In genomic region chr6:16654703-16655102, GRCh38 we compare ENCODE assay signal across 22 cellular contexts.
DNase-seq lines count a peak whose midpoint lies in the region; ATAC-seq, FAIRE-seq and TF ChIP-seq lines count a peak whose summit lies in the region.
"Had no signal": no experiment of that assay in that cellular context is flagged by ENCODE, and none has a peak within 500 bp of the region (broad histone marks: within the 10 kb centered on the region; RNA-seq: fewer than 3 reads in every experiment).

No MANE protein-coding gene starts in this region.

- POLR2A ChIA-PET in OCI-LY7 (lab: Charles Lee): no interaction called here

- no peak for FAIRE-seq in astrocyte (lab: Jason Lieb, UNC)
- FAIRE-seq: colon, G401.6 had no signal

- H3K9me3 Mint-ChIP-seq in stimulated activated naive CD8-positive, alpha-beta T cell treated with anti-CD3 and anti-CD28 coated beads, Interleukin-15, Interleukin-2, amounts not matched to agents 100 ng/mL and 50 ng/mL, for 24 hours: no peaks in the 10 kb centered on the region
- H3K9me3 Mint-ChIP-seq in astrocyte (ENCODE audit: unreplicated experiment): no peaks in the 10 kb centered on the region
- H3K9me3 Mint-ChIP-seq: naive B cell had no signal

- no peak overlapping the region for H3K4me3 ChIP-seq in astrocyte (ENCODE audit: insufficient read depth, low read depth, low read length)
- H3K4me3 ChIP-seq in OCI-LY7 (ENCODE audit: low read depth, low read length, poor library complexity, severe bottlenecking): no peak overlapping the region
- H3K4me3 ChIP-seq: gastrocnemius medialis, lower lobe of right lung, Peyer's patch, prostate gland, uterus had no signal

- H3K4me2 ChIP-seq in astrocyte (ENCODE audit: low read length) (no peak overlapping the region), OCI-LY7 (ENCODE audit: low read length) (no peak overlapping the region)

- H3K9me2 ChIP-seq in OCI-LY7 (ENCODE audit: insufficient read depth, low read length): no peaks in the 10 kb centered on the region

- peaks cover 53% of the 10 kb centered on the region for H3K36me3 Mint-ChIP-seq in stimulated activated naive CD8-positive, alpha-beta T cell treated with anti-CD3 and anti-CD28 coated beads, Interleukin-15, Interleukin-2, amounts not matched to agents 100 ng/mL and 50 ng/mL, for 24 hours (ENCODE audit: low read depth)
- H3K36me3 Mint-ChIP-seq in astrocyte (ENCODE audit: low read depth, unreplicated experiment): peaks cover 34% of the 10 kb centered on the region
- H3K36me3 Mint-ChIP-seq: naive B cell had no signal

- H3K9me3 ChIP-seq in astrocyte (ENCODE audit: insufficient read depth, low read depth, low read length): no peaks in the 10 kb centered on the region
- H3K9me3 ChIP-seq in OCI-LY7 (ENCODE audit: low read length): no peaks in the 10 kb centered on the region
- H3K9me3 ChIP-seq: Caco-2, gastrocnemius medialis, lower lobe of right lung, Peyer's patch, prostate gland, uterus had no signal

- in situ Hi-C loops in ACHN (cut with HindIII; ENCODE audit: low pct_ligation_motif_present, low pct_unique_long_range_greater_than_20kb, low sequenced_read_pairs): no loop called here

- H3K27me3 Mint-ChIP-seq in stimulated activated naive CD8-positive, alpha-beta T cell treated with anti-CD3 and anti-CD28 coated beads, Interleukin-15, Interleukin-2, amounts not matched to agents 100 ng/mL and 50 ng/mL, for 24 hours: no peaks in the 10 kb centered on the region
- no peaks in the 10 kb centered on the region for H3K27me3 Mint-ChIP-seq in astrocyte (ENCODE audit: low read depth, unreplicated experiment)

- CTCF ChIA-PET in OCI-LY7 (lab: Charles Lee; ENCODE audit: unreplicated experiment): no interaction called here

- no peak overlapping the region for H3K4me3 Mint-ChIP-seq in stimulated activated naive CD8-positive, alpha-beta T cell treated with anti-CD3 and anti-CD28 coated beads, Interleukin-15, Interleukin-2, amounts not matched to agents 100 ng/mL and 50 ng/mL, for 24 hours
- H3K4me3 Mint-ChIP-seq in astrocyte (ENCODE audit: unreplicated experiment): no peak overlapping the region
- H3K4me3 Mint-ChIP-seq: naive B cell had no signal

- no TSS peak for BruUV-seq in OCI-LY7 (replicated peaks; lab: Mats Ljungman, UMichigan)

- H3K9ac ChIP-seq in astrocyte (ENCODE audit: low read length): no peak overlapping the region

- H3K4me1 ChIP-seq in astrocyte (ENCODE audit: insufficient read depth, low read length) (peaks cover 5% of the 10 kb centered on the region), OCI-LY7 (ENCODE audit: insufficient read depth, low read length, poor library complexity, severe bottlenecking) (no peaks in the 10 kb centered on the region)
- H3K4me1 ChIP-seq: prostate gland had no signal

- peaks cover 76% of the 10 kb centered on the region for H3K4me1 Mint-ChIP-seq in stimulated activated naive CD8-positive, alpha-beta T cell treated with anti-CD3 and anti-CD28 coated beads, Interleukin-15, Interleukin-2, amounts not matched to agents 100 ng/mL and 50 ng/mL, for 24 hours (ENCODE audit: low read depth)
- H3K4me1 Mint-ChIP-seq in astrocyte (ENCODE audit: low read depth, unreplicated experiment): peaks cover 29% of the 10 kb centered on the region

- H3K27ac ChIP-seq in astrocyte (ENCODE audit: low read depth, low read length) (no peak overlapping the region), OCI-LY7 (ENCODE audit: low read depth, low read length, poor library complexity, severe bottlenecking) (no peak overlapping the region)
- H3K27ac ChIP-seq: epithelial cell of prostate, gastrocnemius medialis, lower lobe of right lung, prostate gland, uterus, WERI-Rb-1 had no signal

- H2AFZ ChIP-seq in astrocyte (ENCODE audit: low read depth, low read length) (no peak overlapping the region), OCI-LY7 (ENCODE audit: low read length) (no peak overlapping the region)

- H3K36me3 ChIP-seq in astrocyte (ENCODE audit: insufficient read depth, low read length): peaks cover 18% of the 10 kb centered on the region
- H3K36me3 ChIP-seq in OCI-LY7 (ENCODE audit: insufficient read depth, low read length): no peaks in the 10 kb centered on the region
- H3K36me3 ChIP-seq: gastrocnemius medialis, Peyer's patch, prostate gland, uterus, WERI-Rb-1 had no signal

- DNase-seq in stimulated activated naive CD8-positive, alpha-beta T cell treated with anti-CD3 and anti-CD28 coated beads, Interleukin-15, Interleukin-2, amounts not matched to agents 100 U/mL and 50 U/mL, for 24 hours: no peak
- DNase-seq in astrocyte (ENCODE audit: low read depth) (no peak), amniotic stem cell (lab: John Stamatoyannopoulos, UW) (no peak), ACHN (no peak), DMS53 treated with DMSO at 0.1 percent for 48 hours (lab: John Stamatoyannopoulos, UW; ENCODE audit: unreplicated experiment) (no peak), OCI-LY7 (ENCODE audit: low spot score) (no peak)
- DNase-seq: Caco-2; gastrocnemius medialis; lower lobe of right lung; naive B cell; NCI-H2029; NCI-H526 treated with DMSO at 0.1 percent for 48 hours; Peyer's patch; stimulated activated CD4-positive, alpha-beta T cell treated with anti-CD3 and anti-CD28 coated beads, Interleukin-12 subunit alpha, Interleukin-12 subunit beta, amount 100 ng/mL, for 4 hours; uterus; WERI-Rb-1 had no signal

- intact Hi-C loops in OCI-LY7 (cut with micrococcal nuclease; ENCODE audit: unreplicated experiment): no loop called here

- no peaks in the 10 kb centered on the region for H3K27me3 ChIP-seq in astrocyte (ENCODE audit: insufficient read depth, low read length)
- H3K27me3 ChIP-seq: gastrocnemius medialis, Peyer's patch, uterus had no signal

- H3K79me2 ChIP-seq in astrocyte (ENCODE audit: insufficient read depth, low read length) (no peaks in the 10 kb centered on the region), OCI-LY7 (ENCODE audit: insufficient read depth, low read depth, low read length) (no peaks in the 10 kb centered on the region)

- H3K27ac Mint-ChIP-seq in stimulated activated naive CD8-positive, alpha-beta T cell treated with anti-CD3 and anti-CD28 coated beads, Interleukin-15, Interleukin-2, amounts not matched to agents 100 ng/mL and 50 ng/mL, for 24 hours: peak overlapping the region; percentile 72
- H3K27ac Mint-ChIP-seq in astrocyte (ENCODE audit: unreplicated experiment): peak overlapping the region; percentile 9
- H3K27ac Mint-ChIP-seq: naive B cell had no signal

- no peak for TF ChIP-seq CTCF in astrocyte (IDR thresholded peaks at IDR 0.05; ENCODE audit: insufficient read depth, low read depth, low read length)
- no peak for TF ChIP-seq CTCF in OCI-LY7 (conservative IDR thresholded peaks at IDR 0.05; ENCODE audit: low read length)

- H4K20me1 ChIP-seq in astrocyte (ENCODE audit: insufficient read depth, low read length) (peaks cover 43% of the 10 kb centered on the region), OCI-LY7 (ENCODE audit: insufficient read depth, low read length) (no peaks in the 10 kb centered on the region)

- ATAC-seq in stimulated activated naive CD8-positive, alpha-beta T cell treated with anti-CD3 and anti-CD28 coated beads, Interleukin-15, Interleukin-2, amounts not matched to agents 100 U/mL and 50 U/mL, for 24 hours: no peak
- peak; percentile 27 for ATAC-seq in HG03571 (IDR thresholded peaks at IDR 0.05; ENCODE audit: unreplicated experiment)
- ATAC-seq: gastrocnemius medialis had no signal
